In genomic region chr3:128235207-128235933, GRCh38 we compare ENCODE assay signal across 24 cellular contexts.
DNase-seq lines count a peak whose midpoint lies in the region; ATAC-seq, FAIRE-seq and TF ChIP-seq lines count a peak whose summit lies in the region.
"Had no signal": no experiment of that assay in that cellular context is flagged by ENCODE, and none has a peak within 500 bp of the region (broad histone marks: within the 10 kb centered on the region; RNA-seq: fewer than 3 reads in every experiment).

No MANE protein-coding gene starts in this region.

- peak overlapping the region; percentile 12 for H3K4me3 ChIP-seq in cardiac muscle cell
- no peak overlapping the region for H3K4me3 ChIP-seq in left ventricle myocardium inferior
- no peak overlapping the region for H3K4me3 ChIP-seq in fibroblast of villous mesenchyme (ENCODE audit: low read depth, low read length)
- no peak overlapping the region for H3K4me3 ChIP-seq in trophoblast cell (ENCODE audit: low read depth, low read length)
- H3K4me3 ChIP-seq: gastrocnemius medialis, K562, spleen, upper lobe of left lung had no signal

- H2AFZ ChIP-seq in trophoblast cell (ENCODE audit: insufficient read depth, low read length, poor library complexity), result no peak overlapping the region

- no peak for ATAC-seq in activated naive CD4-positive, alpha-beta T cell treated with anti-CD3 and anti-CD28 coated beads, Interleukin-2, amount 50 U/mL, for 72 hours
- ATAC-seq in HG03571 (IDR thresholded peaks at IDR 0.05; ENCODE audit: unreplicated experiment), result no peak
- ATAC-seq: gastrocnemius medialis, K562 had no signal

- H4K8ac ChIP-seq in trophoblast cell (ENCODE audit: low read depth, low read length), result peak overlapping the region; percentile 51

- DNase-seq in cardiac muscle cell (ENCODE audit: low read depth in 1 of 2, low spot score in 1 of 2) (peak in 1 of 2 donors; percentile 67), left ventricle myocardium inferior (no peak), fibroblast of villous mesenchyme (ENCODE audit: low read depth) (peak; percentile 68), trophoblast cell (peak in 1 of 2 donors; percentile 22), GM19239 (ENCODE audit: insufficient read length, low spot score) (no peak)
- DNase-seq in activated naive CD4-positive, alpha-beta T cell treated with anti-CD3 and anti-CD28 coated beads, Interleukin-2, amount 50 U/mL, for 72 hours (ENCODE audit: low spot score in 2 of 2), result no peak
- DNase-seq: activated CD4-positive, alpha-beta T cell treated with anti-CD3 and anti-CD28 coated beads, Interleukin-2, amount 10 ng/mL, durations not matched to agents 7 days and 5 days; activated CD8-positive, alpha-beta memory T cell treated with anti-CD3 and anti-CD28 coated beads, Interleukin-2, amount 50 U/mL, for 4 hours; caudate nucleus; CD8-positive, alpha-beta memory T cell; gastrocnemius medialis; GOT3; kidney glomerular epithelial cell; NCI-H1930; spleen; stimulated activated CD4-positive, alpha-beta T cell treated with anti-CD3 and anti-CD28 coated beads, Interleukin-4, amount 100 ng/mL, for 24 hours; T-helper 1 cell; upper lobe of left lung had no signal

- no peaks in the 10 kb centered on the region for H3K36me3 Mint-ChIP-seq in activated naive CD4-positive, alpha-beta T cell treated with anti-CD3 and anti-CD28 coated beads, Interleukin-2, amount 50 U/mL, for 72 hours

- peak overlapping the region; percentile 83 for H2BK12ac ChIP-seq in trophoblast cell (ENCODE audit: low read length)

- no peak overlapping the region for H4K12ac ChIP-seq in trophoblast cell (ENCODE audit: low read depth, low read length)

- peak overlapping the region; percentile 82 for H2BK5ac ChIP-seq in trophoblast cell (ENCODE audit: low read depth, low read length, poor library complexity)

- peak overlapping the region; percentile 84 for H2AK5ac ChIP-seq in trophoblast cell (ENCODE audit: low read length)

- H3K4me1 ChIP-seq in cardiac muscle cell (ENCODE audit: low read depth), result peaks cover 58% of the 10 kb centered on the region
- peaks cover 36% of the 10 kb centered on the region for H3K4me1 ChIP-seq in left ventricle myocardium inferior
- peaks cover 44 to 47% of the 10 kb centered on the region in 2 experiments for H3K4me1 ChIP-seq in trophoblast cell (ENCODE audit: control insufficient read depth in 1 of 2, insufficient read depth in 2 of 2, low read length in 2 of 2)

- peak overlapping the region; percentile 48 for H3K18ac ChIP-seq in trophoblast cell (ENCODE audit: low read length)

- H3K27me3 ChIP-seq in cardiac muscle cell, result no peaks in the 10 kb centered on the region
- no peaks in the 10 kb centered on the region for H3K27me3 ChIP-seq in left ventricle myocardium inferior (ENCODE audit: low read depth)
- no peaks in the 10 kb centered on the region for H3K27me3 ChIP-seq in trophoblast cell (ENCODE audit: insufficient read depth, low read length)
- H3K27me3 ChIP-seq: gastrocnemius medialis, spleen, upper lobe of left lung had no signal

- no peak for TF ChIP-seq CTCF in cardiac muscle cell (IDR thresholded peaks at IDR 0.05; ENCODE audit: low read depth, low read length)
- TF ChIP-seq CTCF in left ventricle myocardium inferior (IDR thresholded peaks at IDR 0.05; ENCODE audit: borderline replicate concordance), result no peak
- TF ChIP-seq CTCF in fibroblast of villous mesenchyme (IDR thresholded peaks at IDR 0.05; ENCODE audit: insufficient read depth, low read depth, low read length), result no peak

- H2BK120ac ChIP-seq in trophoblast cell (ENCODE audit: insufficient read depth, low read length, poor library complexity), result peak overlapping the region; percentile 76

- H3K4me2 ChIP-seq in trophoblast cell (ENCODE audit: low read length), result no peak overlapping the region

- H3K27ac ChIP-seq in cardiac muscle cell, result peak overlapping the region; percentile 89
- H3K27ac ChIP-seq in left ventricle myocardium inferior (replicated peaks), result no peak overlapping the region
- peak overlapping the region; percentile 18 for H3K27ac ChIP-seq in trophoblast cell (ENCODE audit: low read depth, low read length)
- H3K27ac ChIP-seq: gastrocnemius medialis, spleen, upper lobe of left lung had no signal

- H3K9me3 Mint-ChIP-seq in activated naive CD4-positive, alpha-beta T cell treated with anti-CD3 and anti-CD28 coated beads, Interleukin-2, amount 50 U/mL, for 72 hours, result no peaks in the 10 kb centered on the region
- H3K9me3 Mint-ChIP-seq: activated CD4-positive, alpha-beta T cell treated with anti-CD3 and anti-CD28 coated beads, Interleukin-2, amount 10 ng/mL, durations not matched to agents 7 days and 5 days; CD8-positive, alpha-beta memory T cell; neural crest cell; stimulated activated naive CD8-positive, alpha-beta T cell treated with anti-CD3 and anti-CD28 coated beads, Interleukin-15, Interleukin-2, amounts not matched to agents 100 ng/mL and 50 ng/mL, for 24 hours had no signal

- intact Hi-C loops in left ventricle myocardium inferior (cut with micrococcal nuclease), result no loop called here

- peaks cover 10% of the 10 kb centered on the region for H3K79me2 ChIP-seq in trophoblast cell (ENCODE audit: control insufficient read depth, insufficient read depth, low read length, poor library complexity)

- H3K4ac ChIP-seq in trophoblast cell (ENCODE audit: low read depth, low read length), result no peak overlapping the region

- peak overlapping the region; percentile 49 for H3K14ac ChIP-seq in trophoblast cell (ENCODE audit: low read length)

- H4K91ac ChIP-seq in trophoblast cell (ENCODE audit: low read depth, low read length), result peak overlapping the region; percentile 86

- H3K79me1 ChIP-seq in trophoblast cell (ENCODE audit: low read length), result peaks cover 41% of the 10 kb centered on the region

- no peak overlapping the region for H3K27ac Mint-ChIP-seq in activated naive CD4-positive, alpha-beta T cell treated with anti-CD3 and anti-CD28 coated beads, Interleukin-2, amount 50 U/mL, for 72 hours
- H3K27ac Mint-ChIP-seq: activated CD4-positive, alpha-beta T cell treated with anti-CD3 and anti-CD28 coated beads, Interleukin-2, amount 10 ng/mL, durations not matched to agents 7 days and 5 days; stimulated activated naive CD8-positive, alpha-beta T cell treated with anti-CD3 and anti-CD28 coated beads, Interleukin-15, Interleukin-2, amounts not matched to agents 100 ng/mL and 50 ng/mL, for 24 hours had no signal

- no peak overlapping the region for H3K23ac ChIP-seq in trophoblast cell (ENCODE audit: low read length)

- H3K9me3 ChIP-seq in cardiac muscle cell (ENCODE audit: low read depth) (no peaks in the 10 kb centered on the region), left ventricle myocardium inferior (replicated peaks) (no peaks in the 10 kb centered on the region), trophoblast cell (ENCODE audit: insufficient read depth, low read depth, low read length) (no peaks in the 10 kb centered on the region)
- H3K9me3 ChIP-seq: gastrocnemius medialis, spleen, upper lobe of left lung had no signal

- WGBS in trophoblast cell (ENCODE audit: extremely low coverage, insufficient coverage, insufficient read length), result no CpG with 5 or more reads among the region's 11 CpGs

- H3K36me3 ChIP-seq in cardiac muscle cell (no peaks in the 10 kb centered on the region), left ventricle myocardium inferior (no peaks in the 10 kb centered on the region), trophoblast cell (ENCODE audit: control insufficient read depth in 1 of 2, insufficient read depth in 2 of 2, low read length in 2 of 2) (no peaks in the 10 kb centered on the region)
- H3K36me3 ChIP-seq: gastrocnemius medialis, spleen, upper lobe of left lung had no signal

- no peak for FAIRE-seq in GM19239 (lab: Jason Lieb, UNC)
- FAIRE-seq: GM12891 had no signal

- H3K9ac ChIP-seq in trophoblast cell (ENCODE audit: low read length), result no peak overlapping the region

TF ChIP-seq in PFSK-1, 5 proteins besides CTCF, POLR2A, EP300 and RAD21:
- TF ChIP-seq FOXP2 (optimal IDR thresholded peaks at IDR 0.05; ENCODE audit: borderline replicate concordance, extremely low read depth, extremely low read length, insufficient read depth), result peak; percentile 21
- no peak for TF ChIP-seq TAF1 (IDR thresholded peaks at IDR 0.05; ENCODE audit: borderline replicate concordance, insufficient read depth, low read length)
